In genomic region chr6:65501045-65501444, GRCh38 we compare ENCODE assay signal across 16 cellular contexts.
"Had no signal": no experiment of that assay in that cellular context is flagged by ENCODE, and none has a peak within 500 bp of the region (broad histone marks: within the 10 kb centered on the region; RNA-seq: fewer than 3 reads in every experiment).

No MANE protein-coding gene starts in this region.

- ATAC-seq: activated naive CD4-positive, alpha-beta T cell treated with anti-CD3 and anti-CD28 coated beads, Interleukin-2, amount 50 U/mL, for 72 hours; activated T-helper 17 cell treated with anti-CD3 and anti-CD28 coated beads, Interleukin-2, amount 50 U/mL, for 72 hours; left colon; pancreas; psoas muscle; stimulated activated naive CD8-positive, alpha-beta T cell treated with anti-CD3 and anti-CD28 coated beads, Interleukin-15, Interleukin-2, amounts not matched to agents 100 U/mL and 50 U/mL, for 24 hours; WTC11 had no signal

- DNase-seq: activated T-cell treated with anti-CD3 and anti-CD28 coated beads, Interleukin-2, amount 50 U/mL, for 24 hours; aorta; effector CD4-positive, alpha-beta T cell; erythroblast; foreskin fibroblast; left colon; mesenchymal stem cell; nephron progenitor cell; pancreas; psoas muscle; stimulated activated CD4-positive, alpha-beta T cell treated with anti-CD3 and anti-CD28 coated beads, Interleukin-4, amount 100 ng/mL, for 24 hours; stimulated activated naive CD8-positive, alpha-beta T cell treated with anti-CD3 and anti-CD28 coated beads, Interleukin-15, Interleukin-2, amounts not matched to agents 100 U/mL and 50 U/mL, for 24 hours; upper lobe of left lung had no signal
